ENCODE assay signal across 8 cellular contexts in the genomic region with DNA sequence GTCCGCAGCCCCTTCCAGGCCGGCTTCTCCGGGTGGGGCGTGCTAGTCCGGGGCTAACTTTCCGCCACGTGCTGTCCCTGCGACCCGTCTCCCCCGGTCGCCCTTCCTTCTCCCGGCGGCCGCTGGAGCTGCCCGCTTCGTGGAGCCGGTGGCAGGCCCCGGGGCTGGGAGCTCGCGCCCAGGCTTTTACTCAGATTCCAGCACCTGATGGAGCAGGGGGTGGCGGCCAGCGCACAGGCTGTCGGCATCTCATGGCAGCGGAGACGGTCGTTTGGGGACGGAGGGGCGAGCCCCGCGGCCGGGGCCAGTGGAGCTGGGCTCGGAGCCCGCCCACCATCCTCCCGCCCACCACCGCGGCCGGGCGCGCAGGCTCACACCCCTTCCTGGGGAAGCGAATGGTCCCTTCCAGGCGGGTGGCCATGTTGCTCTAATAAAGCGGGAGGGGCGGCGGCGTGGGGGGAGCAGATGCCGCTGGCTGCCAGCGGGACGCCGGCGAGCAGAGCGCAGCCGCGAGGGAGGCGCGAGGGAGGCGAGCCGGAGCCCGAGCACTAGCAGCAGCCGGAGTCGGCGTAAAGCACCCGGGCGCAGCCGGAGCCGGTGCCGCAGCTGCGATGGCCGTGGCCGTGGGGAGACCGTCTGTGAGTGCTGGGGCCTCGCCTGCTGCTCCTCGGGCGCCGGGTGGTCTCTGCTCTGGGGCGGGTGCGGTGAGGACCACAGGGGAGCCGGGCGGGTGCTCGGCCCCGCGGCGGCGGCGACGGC. TPM values are rescaled to one million over a fixed set of nuclear protein-coding genes. Genes with fewer than 3 reads are reported as not detected.
DNase-seq lines count a peak whose midpoint lies in the region; ATAC-seq and TF ChIP-seq lines count a peak whose summit lies in the region.

Gene SEPTIN11, plus strand, starts transcription at position 460 of the 759 bp plus-strand sequence. Its CDS starts 152 bp downstream, at position 612.

- H3K27ac Mint-ChIP-seq in CD14-positive monocyte, result peak within 1 kb of the TSS in 3 of 7 donors; percentile 24 to 76 (median 63)
- H3K27ac Mint-ChIP-seq in activated CD4-positive, alpha-beta memory T cell treated with anti-CD3 and anti-CD28 coated beads for 36 hours, result peak within 1 kb of the TSS; percentile 51

- H3K36me3 Mint-ChIP-seq in CD14-positive monocyte, result no peaks in the 10 kb centered on the region
- peaks cover 1% of the 10 kb centered on the region for H3K36me3 Mint-ChIP-seq in activated CD4-positive, alpha-beta memory T cell treated with anti-CD3 and anti-CD28 coated beads for 36 hours

- 0% methylated on average over 17 to 49 of the region's 85 CpGs for WGBS in lower leg skin, 2 donors

- ATAC-seq in GM19397 (IDR thresholded peaks at IDR 0.05; ENCODE audit: unreplicated experiment), result peak; percentile 70
- ATAC-seq in HG03565 (IDR thresholded peaks at IDR 0.05; ENCODE audit: unreplicated experiment), result peak; percentile 56

- POLR2A ChIA-PET in activated CD4-positive, alpha-beta memory T cell treated with anti-CD3 and anti-CD28 coated beads for 36 hours (lab: Charles Lee), result interaction anchor here (1.1 to 1.6 kb wide), 2 partner anchors 46 to 76 kb away, joined by 3 read pairs; no protein-coding TSS in a partner anchor

- H3K4me1 Mint-ChIP-seq in CD14-positive monocyte, result peaks cover 21% of the 10 kb centered on the region
- H3K4me1 Mint-ChIP-seq in activated CD4-positive, alpha-beta memory T cell treated with anti-CD3 and anti-CD28 coated beads for 36 hours (ENCODE audit: low read depth), result peaks cover 12% of the 10 kb centered on the region

- TF ChIP-seq CTCF in CD14-positive monocyte (IDR thresholded peaks at IDR 0.05), result no peak
- no peak for TF ChIP-seq CTCF in lower leg skin (IDR thresholded peaks at IDR 0.05)

- H3K4me3 Mint-ChIP-seq in CD14-positive monocyte, result peak within 1 kb of the TSS; percentile 87 to 95
- peak within 1 kb of the TSS; percentile 81 for H3K4me3 Mint-ChIP-seq in activated CD4-positive, alpha-beta memory T cell treated with anti-CD3 and anti-CD28 coated beads for 36 hours

- peak within 1 kb of the TSS; percentile 85 for H3K4me3 ChIP-seq in lower leg skin (ENCODE audit: low read depth, poor library complexity, severe bottlenecking)

- TF ChIP-seq POLR2A in lower leg skin (IDR thresholded peaks at IDR 0.05), result peak in 1 of 2 donors; percentile 28

- intact Hi-C loops in CD14-positive monocyte (cut with micrococcal nuclease) (no loop called here), lower leg skin (cut with DNase I; ENCODE audit: low total_unique reads) (no loop called here)
- intact Hi-C loops in activated CD4-positive, alpha-beta memory T cell treated with anti-CD3 and anti-CD28 coated beads for 36 hours (cut with micrococcal nuclease), result loop anchor here (1.0 to 5.0 kb wide), 6 partner anchors 11 to 207 kb away; partner anchors contain the start of gene CCNG2

- DNase-seq in CD14-positive monocyte (ENCODE audit: low spot score) (peak; percentile 74), NCI-H82 (lab: John Stamatoyannopoulos, UW) (peak; percentile 92), dermis microvascular lymphatic vessel endothelial cell (ENCODE audit: low read depth in 2 of 2) (peak; percentile 88 to 96), lower leg skin (ENCODE audit: low spot score in 2 of 2) (peak; percentile 89 to 98)
- DNase-seq in activated CD4-positive, alpha-beta memory T cell treated with anti-CD3 and anti-CD28 coated beads for 36 hours, result peak; percentile 84
- DNase-seq in stimulated activated CD4-positive, alpha-beta T cell treated with anti-CD3 and anti-CD28 coated beads, Interleukin-4, amount 100 ng/mL, for 4 hours, result peak; percentile 73 to 78

- no peaks in the 10 kb centered on the region for H3K9me3 Mint-ChIP-seq in CD14-positive monocyte
- no peaks in the 10 kb centered on the region for H3K9me3 Mint-ChIP-seq in activated CD4-positive, alpha-beta memory T cell treated with anti-CD3 and anti-CD28 coated beads for 36 hours

- CTCF ChIA-PET in activated CD4-positive, alpha-beta memory T cell treated with anti-CD3 and anti-CD28 coated beads for 36 hours (lab: Charles Lee), result interaction anchor here (0.6 to 2.5 kb wide), 2 partner anchors 16 to 96 kb away, joined by 3 to 8 read pairs; no protein-coding TSS in a partner anchor

- H3K27me3 Mint-ChIP-seq in CD14-positive monocyte (ENCODE audit: low read depth in 3 of 3), result peaks cover 13 to 40% (median 21%) of the 10 kb centered on the region in 3 donors
- peaks cover 18% of the 10 kb centered on the region for H3K27me3 Mint-ChIP-seq in activated CD4-positive, alpha-beta memory T cell treated with anti-CD3 and anti-CD28 coated beads for 36 hours

RNA-seq across cellular contexts. Expression of gene SEPTIN11, which starts in this region (rescaled TPM):
- polyA plus RNA-seq in CD14-positive monocyte, result 10 to 100 TPM in 1 of 2 donors, 1 to 10 TPM in 1; 8.8 to 14.8 TPM
- total RNA-seq in activated CD4-positive, alpha-beta memory T cell treated with anti-CD3 and anti-CD28 coated beads for 36 hours, result 10 to 100 TPM; 28.3 to 33.6 TPM
- total RNA-seq in dermis microvascular lymphatic vessel endothelial cell, result 106 and 164 TPM in 2 replicates
- total RNA-seq in lower leg skin, result 100 to 1,000 TPM in 1 of 4 donors, 10 to 100 TPM in 3; 38.2 to 104 (median 44.9) TPM

Comparison
In these comparisons a context has a peak if more than half of its experiments do, and no peak if none do; other contexts are left out.
1. Peak in every context shown above with its lines: DNase-seq, ATAC-seq and H3K4me3 ChIP-seq.